ENCODE assay signal across 8 cellular contexts in the genomic region with DNA sequence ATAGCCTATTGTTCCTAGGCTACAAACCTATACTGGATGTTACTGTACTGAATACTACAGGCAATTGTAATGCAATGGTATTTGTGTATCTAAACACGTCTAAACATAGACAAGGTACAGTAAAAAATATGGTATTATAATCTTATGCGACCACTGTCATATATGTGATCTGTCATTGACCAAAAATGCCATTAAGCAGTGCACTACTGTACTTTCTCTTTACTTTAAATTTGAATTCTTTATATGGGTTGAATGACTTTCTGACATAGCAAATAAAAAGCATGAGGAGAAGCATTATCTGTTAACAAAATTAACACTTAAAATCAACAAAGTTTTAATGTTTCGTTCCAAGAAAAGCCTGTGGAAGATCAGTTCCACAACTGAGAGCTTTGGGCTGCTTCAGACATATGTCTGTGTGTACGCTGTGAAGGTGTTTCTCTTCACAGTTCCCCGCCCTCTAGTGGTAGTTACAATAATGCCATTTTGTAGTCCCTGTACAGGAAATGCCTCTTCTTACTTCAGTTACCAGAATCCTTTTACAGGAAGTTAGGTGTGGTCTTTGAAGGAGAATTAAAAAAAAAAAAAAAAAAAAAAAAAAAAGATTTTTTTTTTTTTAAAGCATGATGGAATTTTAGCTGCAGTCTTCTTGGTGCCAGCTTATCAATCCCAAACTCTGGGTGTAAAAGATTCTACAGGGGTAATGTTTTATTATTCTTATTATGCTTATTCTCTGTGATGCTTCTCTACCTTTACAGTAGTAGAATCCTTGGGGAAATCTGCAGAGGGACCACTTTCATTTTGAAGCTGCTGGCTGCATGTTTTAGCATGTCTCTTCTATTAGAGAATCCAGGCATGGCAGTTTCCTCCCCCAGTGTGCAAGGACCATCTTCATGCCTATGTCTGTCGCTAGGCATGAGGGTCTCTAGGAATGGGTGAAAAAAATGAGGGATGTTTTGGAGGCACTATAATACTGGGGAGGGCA. TPM values are rescaled to one million over a fixed set of nuclear protein-coding genes. Genes with fewer than 3 reads are reported as not detected.
DNase-seq lines count a peak whose midpoint lies in the region; ATAC-seq and TF ChIP-seq lines count a peak whose summit lies in the region.

No MANE protein-coding gene starts in this region.

- H3K9me3 ChIP-seq in BE2C, result no peaks in the 10 kb centered on the region
- H3K9me3 ChIP-seq in SJSA1 (replicated peaks), result no peaks in the 10 kb centered on the region
- H3K9me3 ChIP-seq in colonic mucosa, result no peaks in the 10 kb centered on the region

- TF ChIP-seq CTCF in BE2C (IDR thresholded peaks at IDR 0.05; ENCODE audit: low read depth, low read length), result peak; percentile 72
- peak; percentile 79 for TF ChIP-seq CTCF in colonic mucosa (IDR thresholded peaks at IDR 0.05)

- DNase-seq in BE2C (peak; percentile 48), NCI-H1092 (lab: John Stamatoyannopoulos, UW) (peak; percentile 86), SJSA1 (ENCODE audit: low read depth in 1 of 2, low spot score in 2 of 2) (peak; percentile 47 to 67), colonic mucosa (peak; percentile 54), left colon (no peak)
- DNase-seq in stimulated activated naive CD8-positive, alpha-beta T cell treated with anti-CD3 and anti-CD28 coated beads, Interleukin-15, amount 100 ng/mL, for 72 hours, result peak; percentile 48 to 52

- ATAC-seq in GM18499 (IDR thresholded peaks at IDR 0.05; ENCODE audit: insufficient read depth, unreplicated experiment), result peak; percentile 100
- peak; percentile 100 for ATAC-seq in HG02852 (IDR thresholded peaks at IDR 0.05; ENCODE audit: unreplicated experiment)
- peak; percentile 100 for ATAC-seq in left colon
- ATAC-seq in stimulated activated naive CD8-positive, alpha-beta T cell treated with anti-CD3 and anti-CD28 coated beads, Interleukin-15, amount 100 ng/mL, for 72 hours, result peak; percentile 100

- H3K27ac Mint-ChIP-seq in stimulated activated naive CD8-positive, alpha-beta T cell treated with anti-CD3 and anti-CD28 coated beads, Interleukin-15, amount 100 ng/mL, for 72 hours, result peak overlapping the region in 1 of 2 donors; percentile 64

- H3K9me3 Mint-ChIP-seq in stimulated activated naive CD8-positive, alpha-beta T cell treated with anti-CD3 and anti-CD28 coated beads, Interleukin-15, amount 100 ng/mL, for 72 hours, result no peaks in the 10 kb centered on the region

- H3K27me3 Mint-ChIP-seq in stimulated activated naive CD8-positive, alpha-beta T cell treated with anti-CD3 and anti-CD28 coated beads, Interleukin-15, amount 100 ng/mL, for 72 hours, result peaks cover 9% of the 10 kb centered on the region

- H3K4me3 ChIP-seq in BE2C (ENCODE audit: low read depth, low read length) (peak overlapping the region; percentile 23), SJSA1 (no peak overlapping the region), colonic mucosa (no peak overlapping the region)

- H3K27me3 ChIP-seq in BE2C (no peaks in the 10 kb centered on the region), SJSA1 (replicated peaks) (no peaks in the 10 kb centered on the region), colonic mucosa (no peaks in the 10 kb centered on the region)

- no peak overlapping the region for H3K27ac ChIP-seq in SJSA1
- H3K27ac ChIP-seq in colonic mucosa, result no peak overlapping the region

- peak overlapping the region; percentile 27 to 32 for H3K4me3 Mint-ChIP-seq in stimulated activated naive CD8-positive, alpha-beta T cell treated with anti-CD3 and anti-CD28 coated beads, Interleukin-15, amount 100 ng/mL, for 72 hours

- H3K9ac ChIP-seq in colonic mucosa (ENCODE audit: low read depth in 2 of 2, low read length in 2 of 2), result no peak overlapping the region

- intact Hi-C loops in colonic mucosa (cut with DNase I) (loop anchor here (10.0 kb wide), 1 partner anchor 299 kb away; no protein-coding TSS in a partner anchor), left colon (cut with DNase I, micrococcal nuclease) (no loop called here)

- no peaks in the 10 kb centered on the region for H3K4me1 Mint-ChIP-seq in stimulated activated naive CD8-positive, alpha-beta T cell treated with anti-CD3 and anti-CD28 coated beads, Interleukin-15, amount 100 ng/mL, for 72 hours

- H3K36me3 ChIP-seq in BE2C (no peaks in the 10 kb centered on the region), SJSA1 (no peaks in the 10 kb centered on the region), colonic mucosa (no peaks in the 10 kb centered on the region)

- H3K4me1 ChIP-seq in BE2C (no peaks in the 10 kb centered on the region), SJSA1 (replicated peaks) (no peaks in the 10 kb centered on the region), colonic mucosa (no peaks in the 10 kb centered on the region)

RNA-seq across cellular contexts. Expression of a gene that starts 54.5 kb away (rescaled TPM):
- 1.0 TPM for polyA plus RNA-seq in BE2C (2012; ENCODE audit: insufficient read depth, insufficient read length, low read depth)
- total RNA-seq in SJSA1 (2014; rRNA removed; shearing (Covaris generic)), result 0.05 TPM in 1 of 2 replicates, not detected in the other
- total RNA-seq in colonic mucosa (under 1 TPM in 1 of 2 donors, not detected in 1; 0.05 TPM), left colon (under 1 TPM in 1 of 2 donors, not detected in 1; 0.14 TPM)

Comparison
In these comparisons a context has a peak if more than half of its experiments do, and no peak if none do; other contexts are left out.
1. DNase-seq: peak in BE2C (single experiment), NCI-H1092 (single experiment), SJSA1 (2 of 2), colonic mucosa (single experiment) and stimulated activated naive CD8-positive, alpha-beta T cell treated with anti-CD3 and anti-CD28 coated beads, Interleukin-15, amount 100 ng/mL, for 72 hours (2 of 2); none in left colon (0 of 2).
2. Peak in every context shown above with its lines, with median percentiles within 50 percentile points of each other: ATAC-seq.